In the genomic region with DNA sequence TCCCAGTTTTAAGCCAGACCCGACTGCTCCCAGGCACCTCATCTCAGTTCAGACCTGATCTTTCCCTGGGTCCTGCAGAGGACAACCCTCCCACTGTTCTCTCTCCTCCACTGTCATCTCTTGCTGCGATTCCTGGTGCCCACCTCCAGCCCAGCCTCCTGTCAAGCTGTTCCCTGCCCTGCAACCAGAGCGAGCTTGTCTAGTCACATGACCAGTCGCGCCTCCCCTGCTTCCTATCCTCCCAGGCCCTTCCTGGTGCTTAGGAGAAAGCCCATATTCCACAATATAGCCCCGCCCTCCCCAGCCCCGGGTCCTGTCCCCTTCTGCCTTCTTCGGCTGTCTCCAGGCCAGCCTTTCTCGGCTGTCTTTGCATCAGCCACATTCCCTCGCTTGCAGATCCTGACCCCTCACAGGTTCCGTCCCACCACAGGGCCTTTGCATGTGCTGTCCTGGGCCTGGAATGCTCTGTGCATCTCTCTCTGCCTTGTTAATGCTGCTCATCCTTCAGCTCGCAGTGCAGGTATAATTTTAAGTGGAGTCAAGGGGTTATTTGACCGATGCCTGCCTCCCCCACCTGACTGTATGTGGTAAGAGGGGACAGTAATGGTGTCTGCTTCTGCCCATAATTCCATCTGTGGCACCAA, we compare ENCODE assay signal across 20 cellular contexts.
DNase-seq lines count a peak whose midpoint lies in the region; ATAC-seq and TF ChIP-seq lines count a peak whose summit lies in the region.
"Had no signal": no experiment of that assay in that cellular context is flagged by ENCODE, and none has a peak within 500 bp of the region (broad histone marks: within the 10 kb centered on the region; RNA-seq: fewer than 3 reads in every experiment).

No MANE protein-coding gene starts in this region.

- TF ChIP-seq RAD21 in Ishikawa (IDR thresholded peaks at IDR 0.05; ENCODE audit: low read depth), result no peak

- no peak overlapping the region for H3K18ac ChIP-seq in mesendoderm (ENCODE audit: low read length)

- WGBS in mesendoderm (ENCODE audit: extremely low coverage, insufficient coverage, low lambda C conversion rate), result no CpG with 5 or more reads among the region's 13 CpGs

- no peak overlapping the region for H3K56ac ChIP-seq in mesendoderm (ENCODE audit: low read length)

- no peak overlapping the region for H3K4me3 ChIP-seq in mesendoderm (ENCODE audit: low read length)
- H3K4me3 ChIP-seq: BLaER1, GM12878 had no signal

- H4K5ac ChIP-seq in mesendoderm (ENCODE audit: low read length), result no peak overlapping the region

- no peaks in the 10 kb centered on the region for H3K27me3 Mint-ChIP-seq in activated naive CD4-positive, alpha-beta T cell treated with anti-CD3 and anti-CD28 coated beads, Interleukin-2, amount 50 U/mL, for 24 hours
- H3K27me3 Mint-ChIP-seq: CD4-positive, alpha-beta T cell had no signal

- no peak overlapping the region for H2BK15ac ChIP-seq in mesendoderm (replicated peaks; ENCODE audit: low read depth)

- no peaks in the 10 kb centered on the region for H3K27me3 ChIP-seq in mesendoderm (ENCODE audit: insufficient read depth, low read length, poor library complexity)
- H3K27me3 ChIP-seq: BLaER1 had no signal

- H2AK5ac ChIP-seq in mesendoderm (ENCODE audit: low read length), result no peak overlapping the region

- no peak for TF ChIP-seq EP300 in Ishikawa (IDR thresholded peaks at IDR 0.05; ENCODE audit: borderline replicate concordance)

- H3K9ac ChIP-seq in mesendoderm (ENCODE audit: low read length), result no peak overlapping the region
- H3K9ac ChIP-seq: BLaER1 had no signal

- no peak overlapping the region for H3K27ac ChIP-seq in mesendoderm (ENCODE audit: low read depth, low read length)
- H3K27ac ChIP-seq: BLaER1 had no signal

- H3K23ac ChIP-seq in mesendoderm (ENCODE audit: low read length), result no peak overlapping the region

- no peak overlapping the region for H3K4me2 ChIP-seq in mesendoderm (ENCODE audit: low read length)
- H3K4me2 ChIP-seq: BLaER1 had no signal

- peaks cover 33% of the 10 kb centered on the region for H3K4me1 Mint-ChIP-seq in activated naive CD4-positive, alpha-beta T cell treated with anti-CD3 and anti-CD28 coated beads, Interleukin-2, amount 50 U/mL, for 24 hours

- no peak for ATAC-seq in GM21576 (IDR thresholded peaks at IDR 0.05; ENCODE audit: unreplicated experiment)
- ATAC-seq: GM12878, PC-3 had no signal

- H4K8ac ChIP-seq in mesendoderm (ENCODE audit: low read depth, low read length), result no peak overlapping the region

- H3K27ac Mint-ChIP-seq in activated naive CD4-positive, alpha-beta T cell treated with anti-CD3 and anti-CD28 coated beads, Interleukin-2, amount 50 U/mL, for 24 hours, result peak overlapping the region; percentile 24
- H3K27ac Mint-ChIP-seq: CD4-positive, alpha-beta T cell had no signal

- no peak overlapping the region for H2BK120ac ChIP-seq in mesendoderm (ENCODE audit: low read depth, low read length)

- H3K4me3 Mint-ChIP-seq in activated naive CD4-positive, alpha-beta T cell treated with anti-CD3 and anti-CD28 coated beads, Interleukin-2, amount 50 U/mL, for 24 hours, result no peak overlapping the region
- H3K4me3 Mint-ChIP-seq: CD4-positive, alpha-beta T cell had no signal

- H3K36me3 ChIP-seq in mesendoderm (ENCODE audit: control insufficient read depth, insufficient read depth, low read length), result no peaks in the 10 kb centered on the region
- H3K36me3 ChIP-seq: BLaER1 had no signal

- H3K79me1 ChIP-seq in mesendoderm (ENCODE audit: low read length), result no peaks in the 10 kb centered on the region

- peaks cover 7% of the 10 kb centered on the region for H3K9me3 Mint-ChIP-seq in activated naive CD4-positive, alpha-beta T cell treated with anti-CD3 and anti-CD28 coated beads, Interleukin-2, amount 50 U/mL, for 24 hours
- H3K9me3 Mint-ChIP-seq: CD4-positive, alpha-beta T cell had no signal

- no peak overlapping the region for H3K4ac ChIP-seq in mesendoderm (ENCODE audit: low read depth, low read length)

- DNase-seq in activated naive CD4-positive, alpha-beta T cell treated with Interleukin-2 at 50 U/mL for 16 hours, result no peak
- peak; percentile 9 for DNase-seq in mesendoderm
- DNase-seq in NOMO-1 (lab: John Stamatoyannopoulos, UW; ENCODE audit: unreplicated experiment in 2 of 2), result no peak
- DNase-seq in T-helper 9 cell, result no peak
- DNase-seq: CD4-positive, alpha-beta T cell; DMS53; KBM-7; MV-4-11; NCI-H1105; NCI-H1436 treated with DMSO at 0.1 percent for 48 hours; NCI-H187 treated with DMSO at 0.1 percent for 48 hours; NCI-H2171 treated with DMSO at 0.1 percent for 48 hours; NCI-H345; NCI-H510A treated with DMSO at 0.1 percent for 48 hours; PC-3 had no signal

- H3K4me1 ChIP-seq in mesendoderm (ENCODE audit: control insufficient read depth, low read depth, low read length), result no peaks in the 10 kb centered on the region

- no peak overlapping the region for H2BK5ac ChIP-seq in mesendoderm (ENCODE audit: low read length)

- H3K36me3 Mint-ChIP-seq in activated naive CD4-positive, alpha-beta T cell treated with anti-CD3 and anti-CD28 coated beads, Interleukin-2, amount 50 U/mL, for 24 hours, result no peaks in the 10 kb centered on the region

- H3K79me2 ChIP-seq in mesendoderm (ENCODE audit: control insufficient read depth, insufficient read depth, low read length), result no peaks in the 10 kb centered on the region

TF ChIP-seq in Ishikawa, 13 proteins besides CTCF, POLR2A, EP300 and RAD21:
- TF ChIP-seq NFIC (IDR thresholded peaks at IDR 0.05) (no peak), TCF12 (IDR thresholded peaks at IDR 0.05; ENCODE audit: low read depth) (no peak), TEAD4 (IDR thresholded peaks at IDR 0.05) (no peak), EGR1 (IDR thresholded peaks at IDR 0.05) (no peak)
- TF ChIP-seq, protein P1, sequence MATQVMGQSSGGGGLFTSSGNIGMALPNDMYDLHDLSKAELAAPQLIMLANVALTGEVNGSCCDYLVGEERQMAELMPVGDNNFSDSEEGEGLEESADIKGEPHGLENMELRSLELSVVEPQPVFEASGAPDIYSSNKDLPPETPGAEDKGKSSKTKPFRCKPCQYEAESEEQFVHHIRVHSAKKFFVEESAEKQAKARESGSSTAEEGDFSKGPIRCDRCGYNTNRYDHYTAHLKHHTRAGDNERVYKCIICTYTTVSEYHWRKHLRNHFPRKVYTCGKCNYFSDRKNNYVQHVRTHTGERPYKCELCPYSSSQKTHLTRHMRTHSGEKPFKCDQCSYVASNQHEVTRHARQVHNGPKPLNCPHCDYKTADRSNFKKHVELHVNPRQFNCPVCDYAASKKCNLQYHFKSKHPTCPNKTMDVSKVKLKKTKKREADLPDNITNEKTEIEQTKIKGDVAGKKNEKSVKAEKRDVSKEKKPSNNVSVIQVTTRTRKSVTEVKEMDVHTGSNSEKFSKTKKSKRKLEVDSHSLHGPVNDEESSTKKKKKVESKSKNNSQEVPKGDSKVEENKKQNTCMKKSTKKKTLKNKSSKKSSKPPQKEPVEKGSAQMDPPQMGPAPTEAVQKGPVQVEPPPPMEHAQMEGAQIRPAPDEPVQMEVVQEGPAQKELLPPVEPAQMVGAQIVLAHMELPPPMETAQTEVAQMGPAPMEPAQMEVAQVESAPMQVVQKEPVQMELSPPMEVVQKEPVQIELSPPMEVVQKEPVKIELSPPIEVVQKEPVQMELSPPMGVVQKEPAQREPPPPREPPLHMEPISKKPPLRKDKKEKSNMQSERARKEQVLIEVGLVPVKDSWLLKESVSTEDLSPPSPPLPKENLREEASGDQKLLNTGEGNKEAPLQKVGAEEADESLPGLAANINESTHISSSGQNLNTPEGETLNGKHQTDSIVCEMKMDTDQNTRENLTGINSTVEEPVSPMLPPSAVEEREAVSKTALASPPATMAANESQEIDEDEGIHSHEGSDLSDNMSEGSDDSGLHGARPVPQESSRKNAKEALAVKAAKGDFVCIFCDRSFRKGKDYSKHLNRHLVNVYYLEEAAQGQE (IDR thresholded peaks at IDR 0.05; ENCODE audit: low read depth), result no peak
- TF ChIP-seq, protein P2, sequence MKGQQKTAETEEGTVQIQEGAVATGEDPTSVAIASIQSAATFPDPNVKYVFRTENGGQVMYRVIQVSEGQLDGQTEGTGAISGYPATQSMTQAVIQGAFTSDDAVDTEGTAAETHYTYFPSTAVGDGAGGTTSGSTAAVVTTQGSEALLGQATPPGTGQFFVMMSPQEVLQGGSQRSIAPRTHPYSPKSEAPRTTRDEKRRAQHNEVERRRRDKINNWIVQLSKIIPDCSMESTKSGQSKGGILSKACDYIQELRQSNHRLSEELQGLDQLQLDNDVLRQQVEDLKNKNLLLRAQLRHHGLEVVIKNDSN (IDR thresholded peaks at IDR 0.05), result peak; percentile 56; the same call in 1 of the 2 replicates
